16 cellular contexts compared by ENCODE assay signal in the genomic region with DNA sequence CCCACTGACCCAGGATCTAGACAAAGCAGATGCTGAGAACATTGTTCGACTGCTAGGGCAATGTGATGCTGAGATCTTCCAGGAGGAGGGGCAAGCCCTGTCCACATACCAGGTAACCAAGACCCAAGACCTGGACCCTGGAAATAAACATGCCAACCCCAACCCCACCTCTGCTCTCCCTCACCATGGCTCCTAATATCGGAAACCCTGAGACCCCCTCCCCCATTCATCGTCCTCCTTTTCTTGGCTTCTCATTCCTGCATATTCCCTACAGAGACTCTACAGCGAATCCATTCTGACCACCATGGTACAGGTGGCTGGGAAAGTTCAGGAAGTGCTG. TPM values are rescaled to one million over a fixed set of nuclear protein-coding genes. Genes with fewer than 3 reads are reported as not detected.
"Had no signal": no experiment of that assay in that cellular context is flagged by ENCODE, and none has a peak within 500 bp of the region (broad histone marks: within the 10 kb centered on the region; RNA-seq: fewer than 3 reads in every experiment).

No MANE protein-coding gene starts in this region.

- H3K27me3 ChIP-seq: thyroid gland, vagina had no signal

- DNase-seq: activated CD4-positive, alpha-beta T cell treated with anti-CD3 and anti-CD28 coated beads for 1 hour; activated CD4-positive, alpha-beta T cell treated with anti-CD3 and anti-CD28 coated beads, Interleukin-2, amount 50 U/mL, for 48 hours; activated gamma-delta T cell; activated naive CD8-positive, alpha-beta T cell treated with anti-CD3 and anti-CD28 coated beads for 36 hours; activated T-cell treated with anti-CD3 and anti-CD28 coated beads, Interleukin-2, amount 50 U/mL, for 4 hours; anterior cingulate cortex; hypothalamus; immature natural killer cell; thyroid gland had no signal

- H3K9ac ChIP-seq: parathyroid adenoma had no signal

- H3K27ac ChIP-seq: parathyroid adenoma, thyroid gland, vagina had no signal

- H3K4me3 Mint-ChIP-seq: activated naive CD8-positive, alpha-beta T cell treated with anti-CD3 and anti-CD28 coated beads for 36 hours; activated T-cell treated with anti-CD3 and anti-CD28 coated beads, Interleukin-2, amount 50 U/mL, for 4 hours had no signal

- H2AFZ ChIP-seq: parathyroid adenoma had no signal

- H3K27ac Mint-ChIP-seq: activated naive CD8-positive, alpha-beta T cell treated with anti-CD3 and anti-CD28 coated beads for 36 hours; immature natural killer cell had no signal

- H3K9me3 ChIP-seq: thyroid gland, vagina had no signal

- H3K36me3 Mint-ChIP-seq: activated naive CD8-positive, alpha-beta T cell treated with anti-CD3 and anti-CD28 coated beads for 36 hours; immature natural killer cell had no signal

- H3K79me2 ChIP-seq: parathyroid adenoma had no signal

- H3K36me3 ChIP-seq: thyroid gland, vagina had no signal

- ATAC-seq: activated T-cell treated with anti-CD3 and anti-CD28 coated beads, Interleukin-2, amount 50 U/mL, for 4 hours; SK-N-SH treated with all-trans-retinoic acid at 6 μM for 48 hours had no signal

- H3K4me3 ChIP-seq: thyroid gland, vagina had no signal

- H3K9me3 Mint-ChIP-seq: activated naive CD8-positive, alpha-beta T cell treated with anti-CD3 and anti-CD28 coated beads for 36 hours; activated T-cell treated with anti-CD3 and anti-CD28 coated beads, Interleukin-2, amount 50 U/mL, for 4 hours had no signal

- H3K4me1 ChIP-seq: parathyroid adenoma had no signal

RNA-seq across cellular contexts. Expression of a gene that starts 0.6 kb away (rescaled TPM):
- total RNA-seq: activated naive CD8-positive, alpha-beta T cell treated with anti-CD3 and anti-CD28 coated beads for 36 hours; activated T-cell treated with anti-CD3 and anti-CD28 coated beads, Interleukin-2, amount 50 U/mL, for 4 hours; bronchial epithelial cell; lung microvascular endothelial cell; T-helper 2 cell treated with Interferon-gamma antibody and Interleukin-4, amounts not matched to agents 100 ng/mL and 5 ng/mL, for 36 hours had no signal
- polyA plus RNA-seq: immature natural killer cell had no signal

RNA-seq across cellular contexts. Expression of a gene that starts 2.3 kb away (rescaled TPM):
- total RNA-seq: activated naive CD8-positive, alpha-beta T cell treated with anti-CD3 and anti-CD28 coated beads for 36 hours; T-helper 2 cell treated with Interferon-gamma antibody and Interleukin-4, amounts not matched to agents 100 ng/mL and 5 ng/mL, for 36 hours had no signal
- polyA plus RNA-seq: immature natural killer cell had no signal

RNA-seq across cellular contexts. Expression of a gene that starts 55.1 kb away (rescaled TPM):
- total RNA-seq: left cardiac atrium, lung microvascular endothelial cell had no signal
